In the genomic region with DNA sequence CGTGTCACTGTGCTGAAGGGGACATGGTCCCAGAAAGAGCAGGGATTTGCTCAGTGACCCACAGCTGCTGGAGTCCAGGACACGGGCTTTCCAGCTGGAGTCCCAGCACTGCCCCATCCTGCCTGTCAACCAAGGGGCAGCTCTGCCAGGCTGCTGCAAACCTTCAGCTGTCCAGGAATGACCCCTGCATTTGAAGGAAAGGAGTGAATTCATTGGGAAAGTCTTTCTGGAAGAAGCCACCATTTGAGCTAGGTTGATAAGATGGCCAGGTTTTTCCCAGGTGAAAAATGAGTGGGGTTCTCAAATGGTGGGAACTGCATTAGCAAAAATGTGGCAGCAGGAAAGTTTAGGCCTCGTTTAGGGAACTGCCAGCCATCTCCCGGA, we compare ENCODE assay signal across 13 cellular contexts. TPM values are rescaled to one million over a fixed set of nuclear protein-coding genes. Genes with fewer than 3 reads are reported as not detected.
DNase-seq lines count a peak whose midpoint lies in the region; ATAC-seq lines count a peak whose summit lies in the region.
"Had no signal": no experiment of that assay in that cellular context is flagged by ENCODE, and none has a peak within 500 bp of the region (broad histone marks: within the 10 kb centered on the region; RNA-seq: fewer than 3 reads in every experiment).

No MANE protein-coding gene starts in this region.

- H3K27me3 Mint-ChIP-seq in activated T-cell treated with anti-CD3 and anti-CD28 coated beads, Interleukin-2, amount 50 U/mL, for 72 hours (ENCODE audit: low read depth): no peaks in the 10 kb centered on the region
- no peaks in the 10 kb centered on the region for H3K27me3 Mint-ChIP-seq in activated CD4-positive, alpha-beta memory T cell treated with anti-CD3 and anti-CD28 coated beads, Interleukin-2, amount 10 ng/mL, durations not matched to agents 7 days and 5 days
- peaks cover 2% of the 10 kb centered on the region in 3 donors for H3K27me3 Mint-ChIP-seq in immature natural killer cell (ENCODE audit: low read depth in 3 of 3)
- H3K27me3 Mint-ChIP-seq in stimulated activated memory B cell treated with anti-CD40 and anti-IgM and Interleukin-4, amounts not matched to agents 10 μg/mL and 1 μg/mL and 100 μg/mL, for 72 hours: no peaks in the 10 kb centered on the region
- H3K27me3 Mint-ChIP-seq: activated naive CD4-positive, alpha-beta T cell treated with anti-CD3 and anti-CD28 coated beads, Interleukin-2, amount 50 U/mL, for 24 hours had no signal

- peak overlapping the region; percentile 62 for H3K27ac Mint-ChIP-seq in activated T-cell treated with anti-CD3 and anti-CD28 coated beads, Interleukin-2, amount 50 U/mL, for 72 hours
- peak overlapping the region; percentile 95 for H3K27ac Mint-ChIP-seq in activated CD4-positive, alpha-beta memory T cell treated with anti-CD3 and anti-CD28 coated beads, Interleukin-2, amount 10 ng/mL, durations not matched to agents 7 days and 5 days
- H3K27ac Mint-ChIP-seq in immature natural killer cell: peak overlapping the region; percentile 21 to 81 (median 56)
- peak overlapping the region; percentile 98 for H3K27ac Mint-ChIP-seq in stimulated activated memory B cell treated with anti-CD40 and anti-IgM and Interleukin-4, amounts not matched to agents 10 μg/mL and 1 μg/mL and 100 μg/mL, for 72 hours
- H3K27ac Mint-ChIP-seq: activated naive CD4-positive, alpha-beta T cell treated with anti-CD3 and anti-CD28 coated beads, Interleukin-2, amount 50 U/mL, for 24 hours; GM23338 had no signal

- no peak for ATAC-seq in activated T-cell treated with anti-CD3 and anti-CD28 coated beads, Interleukin-2, amount 50 U/mL, for 72 hours (replicated peaks in 1 of 2)
- no peak for ATAC-seq in stimulated activated memory B cell treated with anti-CD40 and anti-IgM and Interleukin-4, amounts not matched to agents 10 μg/mL and 1 μg/mL and 100 μg/mL, for 72 hours

- CTCF ChIA-PET in activated CD4-positive, alpha-beta memory T cell treated with anti-CD3 and anti-CD28 coated beads, Interleukin-2, amount 10 ng/mL, durations not matched to agents 7 days and 5 days (lab: Charles Lee): interaction anchor here (2.1 to 5.6 kb wide), 2 partner anchors 9 to 10 kb away, joined by 7 to 60 read pairs; a partner anchor contains a TSS

- H3K4me3 Mint-ChIP-seq in activated T-cell treated with anti-CD3 and anti-CD28 coated beads, Interleukin-2, amount 50 U/mL, for 72 hours: peak overlapping the region; percentile 27 to 42
- H3K4me3 Mint-ChIP-seq in activated CD4-positive, alpha-beta memory T cell treated with anti-CD3 and anti-CD28 coated beads, Interleukin-2, amount 10 ng/mL, durations not matched to agents 7 days and 5 days: no peak overlapping the region
- H3K4me3 Mint-ChIP-seq in immature natural killer cell: peak overlapping the region in 1 of 5 donors; percentile 10
- H3K4me3 Mint-ChIP-seq in stimulated activated memory B cell treated with anti-CD40 and anti-IgM and Interleukin-4, amounts not matched to agents 10 μg/mL and 1 μg/mL and 100 μg/mL, for 72 hours: peak overlapping the region; percentile 42
- H3K4me3 Mint-ChIP-seq: activated naive CD4-positive, alpha-beta T cell treated with anti-CD3 and anti-CD28 coated beads, Interleukin-2, amount 50 U/mL, for 24 hours; GM23338 had no signal

- peaks cover 41% of the 10 kb centered on the region for H3K4me1 Mint-ChIP-seq in activated T-cell treated with anti-CD3 and anti-CD28 coated beads, Interleukin-2, amount 50 U/mL, for 72 hours (ENCODE audit: low read depth)
- H3K4me1 Mint-ChIP-seq in activated CD4-positive, alpha-beta memory T cell treated with anti-CD3 and anti-CD28 coated beads, Interleukin-2, amount 10 ng/mL, durations not matched to agents 7 days and 5 days: peaks cover 56% of the 10 kb centered on the region
- H3K4me1 Mint-ChIP-seq in immature natural killer cell: peaks cover 17 to 27% of the 10 kb centered on the region in 2 donors
- H3K4me1 Mint-ChIP-seq in stimulated activated memory B cell treated with anti-CD40 and anti-IgM and Interleukin-4, amounts not matched to agents 10 μg/mL and 1 μg/mL and 100 μg/mL, for 72 hours: peaks cover 76% of the 10 kb centered on the region

- no peaks in the 10 kb centered on the region for H3K9me3 Mint-ChIP-seq in activated T-cell treated with anti-CD3 and anti-CD28 coated beads, Interleukin-2, amount 50 U/mL, for 72 hours
- no peaks in the 10 kb centered on the region for H3K9me3 Mint-ChIP-seq in activated CD4-positive, alpha-beta memory T cell treated with anti-CD3 and anti-CD28 coated beads, Interleukin-2, amount 10 ng/mL, durations not matched to agents 7 days and 5 days
- H3K9me3 Mint-ChIP-seq in immature natural killer cell: no peaks in the 10 kb centered on the region
- no peaks in the 10 kb centered on the region for H3K9me3 Mint-ChIP-seq in stimulated activated memory B cell treated with anti-CD40 and anti-IgM and Interleukin-4, amounts not matched to agents 10 μg/mL and 1 μg/mL and 100 μg/mL, for 72 hours
- H3K9me3 Mint-ChIP-seq: activated naive CD4-positive, alpha-beta T cell treated with anti-CD3 and anti-CD28 coated beads, Interleukin-2, amount 50 U/mL, for 24 hours; GM23338 had no signal

- peaks cover 3 to 16% of the 10 kb centered on the region in 2 donors for H3K36me3 Mint-ChIP-seq in activated T-cell treated with anti-CD3 and anti-CD28 coated beads, Interleukin-2, amount 50 U/mL, for 72 hours (ENCODE audit: insufficient read depth in 2 of 2)
- H3K36me3 Mint-ChIP-seq in activated CD4-positive, alpha-beta memory T cell treated with anti-CD3 and anti-CD28 coated beads, Interleukin-2, amount 10 ng/mL, durations not matched to agents 7 days and 5 days (ENCODE audit: low read depth): peaks cover 57% of the 10 kb centered on the region
- peaks cover 0 to 12% (median 7%) of the 10 kb centered on the region in 3 donors for H3K36me3 Mint-ChIP-seq in immature natural killer cell
- peaks cover 59% of the 10 kb centered on the region for H3K36me3 Mint-ChIP-seq in stimulated activated memory B cell treated with anti-CD40 and anti-IgM and Interleukin-4, amounts not matched to agents 10 μg/mL and 1 μg/mL and 100 μg/mL, for 72 hours
- H3K36me3 Mint-ChIP-seq: activated naive CD4-positive, alpha-beta T cell treated with anti-CD3 and anti-CD28 coated beads, Interleukin-2, amount 50 U/mL, for 24 hours had no signal

- DNase-seq in activated T-cell treated with anti-CD3 and anti-CD28 coated beads, Interleukin-2, amount 50 U/mL, for 72 hours: no peak
- no peak for DNase-seq in activated T-cell treated with anti-CD3 and anti-CD28 coated beads for 4 hours
- no peak for DNase-seq in activated CD4-positive, alpha-beta memory T cell treated with anti-CD3 and anti-CD28 coated beads, Interleukin-2, amount 10 ng/mL, durations not matched to agents 7 days and 5 days
- DNase-seq in immature natural killer cell: no peak
- DNase-seq in COR-L47 (lab: John Stamatoyannopoulos, UW): no peak
- DNase-seq in OCI-M1 (lab: John Stamatoyannopoulos, UW): no peak
- DNase-seq in iPS-NIHi11 (ENCODE audit: low spot score): no peak
- DNase-seq: activated CD4-positive, alpha-beta T cell treated with anti-CD3 and anti-CD28 coated beads, Interleukin-2, amount 50 U/mL, for 1 hour; DMS53; effector CD8-positive, alpha-beta T cell had no signal

- POLR2A ChIA-PET in activated CD4-positive, alpha-beta memory T cell treated with anti-CD3 and anti-CD28 coated beads, Interleukin-2, amount 10 ng/mL, durations not matched to agents 7 days and 5 days (lab: Charles Lee): interaction anchor here (0.9 to 8.9 kb wide), 5 partner anchors 9 to 51 kb away, joined by 3 to 96 read pairs (median 3); a partner anchor contains a TSS

RNA-seq across cellular contexts. Expression of a gene that starts 9.4 kb away (rescaled TPM):
- under 1 TPM; 0.34 to 0.39 TPM for total RNA-seq in activated T-cell treated with anti-CD3 and anti-CD28 coated beads, Interleukin-2, amount 50 U/mL, for 72 hours
- 1 to 10 TPM in 1 of 2 experiments, under 1 TPM in 1; 0.80 to 1.0 TPM for total RNA-seq in activated CD4-positive, alpha-beta memory T cell treated with anti-CD3 and anti-CD28 coated beads, Interleukin-2, amount 10 ng/mL, durations not matched to agents 7 days and 5 days
- polyA plus RNA-seq in immature natural killer cell: not detected
- total RNA-seq: GM23338 had no signal

RNA-seq across cellular contexts. Expression of a gene that starts 10.4 kb away (rescaled TPM):
- 100 to 1,000 TPM in 1 of 2 donors, 10 to 100 TPM in 1; 93.9 to 113 TPM for total RNA-seq in activated T-cell treated with anti-CD3 and anti-CD28 coated beads, Interleukin-2, amount 50 U/mL, for 72 hours
- total RNA-seq in activated CD4-positive, alpha-beta memory T cell treated with anti-CD3 and anti-CD28 coated beads, Interleukin-2, amount 10 ng/mL, durations not matched to agents 7 days and 5 days: 100 to 1,000 TPM; 118 to 119 TPM
- polyA plus RNA-seq in immature natural killer cell: 10 to 100 TPM; 14.8 to 19.3 (median 17.7) TPM

RNA-seq across cellular contexts. Expression of a gene that starts 13.9 kb away (rescaled TPM):
- total RNA-seq in activated T-cell treated with anti-CD3 and anti-CD28 coated beads, Interleukin-2, amount 50 U/mL, for 72 hours: 10 to 100 TPM; 21.4 to 26.7 TPM
- 10 to 100 TPM; 45.6 to 48.0 TPM for total RNA-seq in activated CD4-positive, alpha-beta memory T cell treated with anti-CD3 and anti-CD28 coated beads, Interleukin-2, amount 10 ng/mL, durations not matched to agents 7 days and 5 days
- 100 to 1,000 TPM in 2 of 3 donors, 10 to 100 TPM in 1; 98.6 to 173 (median 158) TPM for polyA plus RNA-seq in immature natural killer cell

RNA-seq across cellular contexts. Expression of a gene that starts 16.0 kb away (rescaled TPM):
- 10 to 100 TPM; 23.5 to 25.1 TPM for total RNA-seq in activated T-cell treated with anti-CD3 and anti-CD28 coated beads, Interleukin-2, amount 50 U/mL, for 72 hours
- 10 to 100 TPM; 25.3 to 27.8 TPM for total RNA-seq in activated CD4-positive, alpha-beta memory T cell treated with anti-CD3 and anti-CD28 coated beads, Interleukin-2, amount 10 ng/mL, durations not matched to agents 7 days and 5 days
- 100 to 1,000 TPM in 2 of 3 donors, 10 to 100 TPM in 1; 100.0 to 138 (median 117) TPM for polyA plus RNA-seq in immature natural killer cell

RNA-seq across cellular contexts. Expression of a gene that starts 27.8 kb away (rescaled TPM):
- total RNA-seq in activated T-cell treated with anti-CD3 and anti-CD28 coated beads, Interleukin-2, amount 50 U/mL, for 72 hours: 10 to 100 TPM; 57.3 to 70.1 TPM
- 10 to 100 TPM; 67.2 to 71.8 TPM for total RNA-seq in activated CD4-positive, alpha-beta memory T cell treated with anti-CD3 and anti-CD28 coated beads, Interleukin-2, amount 10 ng/mL, durations not matched to agents 7 days and 5 days
- 10 to 100 TPM; 11.1 to 29.5 (median 12.3) TPM for polyA plus RNA-seq in immature natural killer cell
